Comparison of ENCODE assay signal across 1 cellular context in genomic region chr6:16345449-16346330, GRCh38.
TF ChIP-seq lines count a peak whose summit lies in the region.

No MANE protein-coding gene starts in this region.

TF ChIP-seq in HepG2, 621 proteins besides CTCF, POLR2A, EP300 and RAD21 (continued from another document):
- TF ChIP-seq, protein P1, sequence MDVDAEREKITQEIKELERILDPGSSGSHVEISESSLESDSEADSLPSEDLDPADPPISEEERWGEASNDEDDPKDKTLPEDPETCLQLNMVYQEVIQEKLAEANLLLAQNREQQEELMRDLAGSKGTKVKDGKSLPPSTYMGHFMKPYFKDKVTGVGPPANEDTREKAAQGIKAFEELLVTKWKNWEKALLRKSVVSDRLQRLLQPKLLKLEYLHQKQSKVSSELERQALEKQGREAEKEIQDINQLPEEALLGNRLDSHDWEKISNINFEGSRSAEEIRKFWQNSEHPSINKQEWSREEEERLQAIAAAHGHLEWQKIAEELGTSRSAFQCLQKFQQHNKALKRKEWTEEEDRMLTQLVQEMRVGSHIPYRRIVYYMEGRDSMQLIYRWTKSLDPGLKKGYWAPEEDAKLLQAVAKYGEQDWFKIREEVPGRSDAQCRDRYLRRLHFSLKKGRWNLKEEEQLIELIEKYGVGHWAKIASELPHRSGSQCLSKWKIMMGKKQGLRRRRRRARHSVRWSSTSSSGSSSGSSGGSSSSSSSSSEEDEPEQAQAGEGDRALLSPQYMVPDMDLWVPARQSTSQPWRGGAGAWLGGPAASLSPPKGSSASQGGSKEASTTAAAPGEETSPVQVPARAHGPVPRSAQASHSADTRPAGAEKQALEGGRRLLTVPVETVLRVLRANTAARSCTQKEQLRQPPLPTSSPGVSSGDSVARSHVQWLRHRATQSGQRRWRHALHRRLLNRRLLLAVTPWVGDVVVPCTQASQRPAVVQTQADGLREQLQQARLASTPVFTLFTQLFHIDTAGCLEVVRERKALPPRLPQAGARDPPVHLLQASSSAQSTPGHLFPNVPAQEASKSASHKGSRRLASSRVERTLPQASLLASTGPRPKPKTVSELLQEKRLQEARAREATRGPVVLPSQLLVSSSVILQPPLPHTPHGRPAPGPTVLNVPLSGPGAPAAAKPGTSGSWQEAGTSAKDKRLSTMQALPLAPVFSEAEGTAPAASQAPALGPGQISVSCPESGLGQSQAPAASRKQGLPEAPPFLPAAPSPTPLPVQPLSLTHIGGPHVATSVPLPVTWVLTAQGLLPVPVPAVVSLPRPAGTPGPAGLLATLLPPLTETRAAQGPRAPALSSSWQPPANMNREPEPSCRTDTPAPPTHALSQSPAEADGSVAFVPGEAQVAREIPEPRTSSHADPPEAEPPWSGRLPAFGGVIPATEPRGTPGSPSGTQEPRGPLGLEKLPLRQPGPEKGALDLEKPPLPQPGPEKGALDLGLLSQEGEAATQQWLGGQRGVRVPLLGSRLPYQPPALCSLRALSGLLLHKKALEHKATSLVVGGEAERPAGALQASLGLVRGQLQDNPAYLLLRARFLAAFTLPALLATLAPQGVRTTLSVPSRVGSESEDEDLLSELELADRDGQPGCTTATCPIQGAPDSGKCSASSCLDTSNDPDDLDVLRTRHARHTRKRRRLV (CRISPR knock-in tag; IDR thresholded peaks at IDR 0.05) = no peak
- no peak for TF ChIP-seq ZNF24 (IDR thresholded peaks at IDR 0.05)
- TF ChIP-seq NR2F1 (CRISPR knock-in tag; IDR thresholded peaks at IDR 0.05) = peak in 1 of 2 experiments; percentile 36; a peak in 1 of 4 replicates
- TF ChIP-seq TFAP4 (IDR thresholded peaks at IDR 0.05; ENCODE audit: borderline replicate concordance, low read depth) = peak; percentile 37; the same call in 1 of the 2 replicates
- TF ChIP-seq, protein P2, sequence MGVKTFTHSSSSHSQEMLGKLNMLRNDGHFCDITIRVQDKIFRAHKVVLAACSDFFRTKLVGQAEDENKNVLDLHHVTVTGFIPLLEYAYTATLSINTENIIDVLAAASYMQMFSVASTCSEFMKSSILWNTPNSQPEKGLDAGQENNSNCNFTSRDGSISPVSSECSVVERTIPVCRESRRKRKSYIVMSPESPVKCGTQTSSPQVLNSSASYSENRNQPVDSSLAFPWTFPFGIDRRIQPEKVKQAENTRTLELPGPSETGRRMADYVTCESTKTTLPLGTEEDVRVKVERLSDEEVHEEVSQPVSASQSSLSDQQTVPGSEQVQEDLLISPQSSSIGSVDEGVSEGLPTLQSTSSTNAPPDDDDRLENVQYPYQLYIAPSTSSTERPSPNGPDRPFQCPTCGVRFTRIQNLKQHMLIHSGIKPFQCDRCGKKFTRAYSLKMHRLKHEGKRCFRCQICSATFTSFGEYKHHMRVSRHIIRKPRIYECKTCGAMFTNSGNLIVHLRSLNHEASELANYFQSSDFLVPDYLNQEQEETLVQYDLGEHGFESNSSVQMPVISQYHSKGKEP (CRISPR knock-in tag; IDR thresholded peaks at IDR 0.05) = no peak
- TF ChIP-seq, protein P3, sequence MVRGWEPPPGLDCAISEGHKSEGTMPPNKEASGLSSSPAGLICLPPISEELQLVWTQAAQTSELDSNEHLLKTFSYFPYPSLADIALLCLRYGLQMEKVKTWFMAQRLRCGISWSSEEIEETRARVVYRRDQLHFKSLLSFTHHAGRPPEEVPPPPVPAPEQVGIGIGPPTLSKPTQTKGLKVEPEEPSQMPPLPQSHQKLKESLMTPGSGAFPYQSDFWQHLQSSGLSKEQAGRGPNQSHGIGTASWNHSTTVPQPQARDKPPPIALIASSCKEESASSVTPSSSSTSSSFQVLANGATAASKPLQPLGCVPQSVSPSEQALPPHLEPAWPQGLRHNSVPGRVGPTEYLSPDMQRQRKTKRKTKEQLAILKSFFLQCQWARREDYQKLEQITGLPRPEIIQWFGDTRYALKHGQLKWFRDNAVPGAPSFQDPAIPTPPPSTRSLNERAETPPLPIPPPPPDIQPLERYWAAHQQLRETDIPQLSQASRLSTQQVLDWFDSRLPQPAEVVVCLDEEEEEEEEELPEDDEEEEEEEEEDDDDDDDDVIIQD (CRISPR knock-in tag; IDR thresholded peaks at IDR 0.05; ENCODE audit: low read depth) = peak; percentile 36; the same call in 1 of the 2 replicates
- TF ChIP-seq FOXP1 (IDR thresholded peaks at IDR 0.05) = no peak
- 0 out of 2 replicates have a peak, but pooled peaks have one; percentile 45 for TF ChIP-seq FOXP1 (CRISPR knock-in tag; IDR thresholded peaks at IDR 0.05)
- no peak for TF ChIP-seq ZNF326 (CRISPR knock-in tag; IDR thresholded peaks at IDR 0.05; ENCODE audit: borderline replicate concordance)
- peak; percentile 22; the same call in 1 of the 2 replicates for TF ChIP-seq SAP130 (CRISPR knock-in tag; IDR thresholded peaks at IDR 0.05; ENCODE audit: low read depth)
- TF ChIP-seq ZMAT5 (CRISPR knock-in tag; IDR thresholded peaks at IDR 0.05; ENCODE audit: borderline replicate concordance, low read depth) = no peak
- TF ChIP-seq FOSL1 (CRISPR knock-in tag; IDR thresholded peaks at IDR 0.05; ENCODE audit: borderline replicate concordance) = peak; percentile 35; the same call in 1 of the 2 replicates
- no peak for TF ChIP-seq ZNF720 (CRISPR knock-in tag; IDR thresholded peaks at IDR 0.05)
- TF ChIP-seq ZNF768 (CRISPR knock-in tag; IDR thresholded peaks at IDR 0.05) = no peak
- 0 out of 2 replicates have a peak, but pooled peaks have one; percentile 7 for TF ChIP-seq FOXA3 (CRISPR knock-in tag; IDR thresholded peaks at IDR 0.05)
- TF ChIP-seq SIX4 (CRISPR knock-in tag; IDR thresholded peaks at IDR 0.05) = no peak
- TF ChIP-seq, protein P4, sequence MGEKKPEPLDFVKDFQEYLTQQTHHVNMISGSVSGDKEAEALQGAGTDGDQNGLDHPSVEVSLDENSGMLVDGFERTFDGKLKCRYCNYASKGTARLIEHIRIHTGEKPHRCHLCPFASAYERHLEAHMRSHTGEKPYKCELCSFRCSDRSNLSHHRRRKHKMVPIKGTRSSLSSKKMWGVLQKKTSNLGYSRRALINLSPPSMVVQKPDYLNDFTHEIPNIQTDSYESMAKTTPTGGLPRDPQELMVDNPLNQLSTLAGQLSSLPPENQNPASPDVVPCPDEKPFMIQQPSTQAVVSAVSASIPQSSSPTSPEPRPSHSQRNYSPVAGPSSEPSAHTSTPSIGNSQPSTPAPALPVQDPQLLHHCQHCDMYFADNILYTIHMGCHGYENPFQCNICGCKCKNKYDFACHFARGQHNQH (CRISPR knock-in tag; IDR thresholded peaks at IDR 0.05) = 0 out of 2 replicates have a peak, but pooled peaks have one; percentile 27
- TF ChIP-seq ARID4A (CRISPR knock-in tag; IDR thresholded peaks at IDR 0.05; ENCODE audit: borderline replicate concordance) = no peak
- TF ChIP-seq KAT8 (CRISPR knock-in tag; IDR thresholded peaks at IDR 0.05) = no peak
- peak; percentile 29; the same call in 1 of the 2 replicates for TF ChIP-seq JUNB (CRISPR knock-in tag; IDR thresholded peaks at IDR 0.05; ENCODE audit: borderline replicate concordance)
- TF ChIP-seq GATAD2A (CRISPR knock-in tag; IDR thresholded peaks at IDR 0.05) = no peak
- TF ChIP-seq RBM22 (optimal IDR thresholded peaks at IDR 0.05; ENCODE audit: low read length) = peak; percentile 13
- TF ChIP-seq ZNF446 (CRISPR knock-in tag; IDR thresholded peaks at IDR 0.05) = no peak
TF ChIP-seq in HepG2: peak in this region for 20.
